8 cellular contexts compared by ENCODE assay signal in the genomic region with DNA sequence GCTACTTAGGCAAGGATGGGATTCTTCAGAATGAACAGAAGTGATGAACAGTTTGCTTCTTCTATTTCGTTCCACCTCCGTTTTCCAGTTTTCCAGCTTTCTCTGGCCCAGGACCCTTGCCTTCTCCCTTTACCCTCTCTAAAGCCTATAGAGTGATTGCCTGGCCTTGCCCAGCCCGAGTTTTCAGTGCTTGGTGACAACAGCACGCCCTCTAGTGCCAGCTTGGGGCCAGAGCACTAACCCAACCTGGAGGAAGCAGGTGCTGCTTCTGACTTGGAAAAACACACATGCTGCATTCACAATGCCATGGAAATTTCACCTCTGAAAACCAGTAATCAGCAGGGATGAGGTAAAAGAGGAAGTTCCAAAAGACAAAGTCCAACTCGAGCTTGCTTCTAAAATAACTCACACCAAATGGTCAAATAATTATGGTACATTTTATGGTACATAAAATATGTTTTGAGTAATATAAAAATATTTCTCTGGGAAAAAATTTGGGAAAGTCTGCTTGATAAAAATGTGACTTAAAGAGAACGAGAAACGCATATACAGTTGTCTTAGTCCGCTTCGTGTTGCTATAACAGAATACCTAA. TPM values are rescaled to one million over a fixed set of nuclear protein-coding genes. Genes with fewer than 3 reads are reported as not detected.
DNase-seq lines count a peak whose midpoint lies in the region; TF ChIP-seq lines count a peak whose summit lies in the region.

No MANE protein-coding gene starts in this region.

- no peaks in the 10 kb centered on the region for H3K9me3 ChIP-seq in SK-N-MC (ENCODE audit: low read depth, low read length)
- no peaks in the 10 kb centered on the region for H3K9me3 ChIP-seq in parathyroid adenoma (ENCODE audit: control insufficient read depth, low read length)

- H2AFZ ChIP-seq in parathyroid adenoma = no peak overlapping the region

- H3K4me1 Mint-ChIP-seq in type B pancreatic cell (ENCODE audit: unreplicated experiment) = no peaks in the 10 kb centered on the region

- no peaks in the 10 kb centered on the region for H3K4me1 ChIP-seq in parathyroid adenoma

- no peak overlapping the region for H3K9ac ChIP-seq in SK-N-MC (ENCODE audit: insufficient read length)
- no peak overlapping the region for H3K9ac ChIP-seq in parathyroid adenoma

- no peak overlapping the region for H3K27ac Mint-ChIP-seq in type B pancreatic cell

- H3K9me3 Mint-ChIP-seq in type B pancreatic cell = no peaks in the 10 kb centered on the region

- H3K36me3 Mint-ChIP-seq in type B pancreatic cell = no peaks in the 10 kb centered on the region

- H3K27me3 Mint-ChIP-seq in type B pancreatic cell = peaks cover 31% of the 10 kb centered on the region

- H3K79me2 ChIP-seq in parathyroid adenoma = no peaks in the 10 kb centered on the region

- no peak overlapping the region for H3K4me2 ChIP-seq in parathyroid adenoma (ENCODE audit: low read length)

- no peak overlapping the region for H3K4me3 Mint-ChIP-seq in type B pancreatic cell

- H3K36me3 ChIP-seq in SK-N-MC (ENCODE audit: insufficient read depth, low read length) = no peaks in the 10 kb centered on the region
- no peaks in the 10 kb centered on the region for H3K36me3 ChIP-seq in parathyroid adenoma (ENCODE audit: control insufficient read depth, insufficient read depth, low read length)

- H3K4me3 ChIP-seq in SK-N-MC = no peak overlapping the region
- no peak overlapping the region for H3K4me3 ChIP-seq in parathyroid adenoma (ENCODE audit: low read depth, low read length)

- no peaks in the 10 kb centered on the region for H3K27me3 ChIP-seq in parathyroid adenoma (ENCODE audit: control insufficient read depth, insufficient read depth, low read length)

- DNase-seq in NCI-H1417 (lab: John Stamatoyannopoulos, UW) (peak; percentile 80 to 97 (median 91)), NCI-H1417 treated with DMSO at 0.1 percent for 48 hours (lab: John Stamatoyannopoulos, UW) (no peak), NAMALWA (ENCODE audit: low spot score) (peak; percentile 81), SK-N-MC (ENCODE audit: low read depth, low spot score) (peak; percentile 18), globus pallidus (ENCODE audit: low spot score) (peak; percentile 53), type B pancreatic cell (ENCODE audit: extremely low spot score, unreplicated experiment) (peak; percentile 79)
- peak; percentile 24 to 70 (median 50) for DNase-seq in activated naive CD4-positive, alpha-beta T cell (lab: John Stamatoyannopoulos, UW)

- H3K27ac ChIP-seq in SK-N-MC (no peak overlapping the region), parathyroid adenoma (no peak overlapping the region)

- TF ChIP-seq CTCF in parathyroid adenoma (IDR thresholded peaks at IDR 0.05) = peak; percentile 78
- TF ChIP-seq CTCF in type B pancreatic cell (conservative IDR thresholded peaks at IDR 0.05) = peak; percentile 97

RNA-seq across cellular contexts. Expression of gene UBE2T, which starts 26.1 kb away (rescaled TPM):
- 21.5 and 39.1 TPM in 2 replicates for total RNA-seq in type B pancreatic cell (ENCODE audit: low replicate concordance)

RNA-seq across cellular contexts. Expression of gene PPP1R12B, which starts 32.8 kb away (rescaled TPM):
- total RNA-seq in type B pancreatic cell (ENCODE audit: low replicate concordance) = 22.2 and 31.2 TPM in 2 replicates
